Comparison of ENCODE assay signal across 1 cellular context in the genomic region with DNA sequence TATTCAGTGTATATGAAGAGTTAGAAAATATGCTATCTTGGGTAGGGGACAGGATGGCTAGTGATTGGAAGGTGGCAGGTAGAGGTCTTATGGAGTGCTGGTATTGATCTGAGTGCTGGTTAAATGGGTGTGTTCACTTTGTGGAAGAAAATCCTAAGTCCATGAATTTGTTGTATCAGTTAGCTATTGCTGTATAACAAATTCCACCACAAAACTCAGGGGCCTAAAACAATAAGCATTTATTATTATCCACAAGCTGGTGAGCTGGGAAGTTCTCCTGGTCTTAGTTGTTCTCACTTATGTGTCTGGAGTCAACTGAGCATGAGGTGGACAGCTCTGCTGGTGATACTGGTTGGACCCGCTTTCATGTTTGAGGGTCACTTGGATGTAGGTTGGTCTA.
TF ChIP-seq lines count a peak whose summit lies in the region.

No MANE protein-coding gene starts in this region.

TF ChIP-seq in HepG2, 621 proteins besides CTCF, POLR2A, EP300 and RAD21 (continued from another document):
- peak; percentile 94 for TF ChIP-seq RBAK (CRISPR knock-in tag; IDR thresholded peaks at IDR 0.05)
- no peak for TF ChIP-seq NPAS2 (CRISPR knock-in tag; IDR thresholded peaks at IDR 0.05; ENCODE audit: borderline replicate concordance)
